1 cellular context compared by ENCODE assay signal in the genomic region with DNA sequence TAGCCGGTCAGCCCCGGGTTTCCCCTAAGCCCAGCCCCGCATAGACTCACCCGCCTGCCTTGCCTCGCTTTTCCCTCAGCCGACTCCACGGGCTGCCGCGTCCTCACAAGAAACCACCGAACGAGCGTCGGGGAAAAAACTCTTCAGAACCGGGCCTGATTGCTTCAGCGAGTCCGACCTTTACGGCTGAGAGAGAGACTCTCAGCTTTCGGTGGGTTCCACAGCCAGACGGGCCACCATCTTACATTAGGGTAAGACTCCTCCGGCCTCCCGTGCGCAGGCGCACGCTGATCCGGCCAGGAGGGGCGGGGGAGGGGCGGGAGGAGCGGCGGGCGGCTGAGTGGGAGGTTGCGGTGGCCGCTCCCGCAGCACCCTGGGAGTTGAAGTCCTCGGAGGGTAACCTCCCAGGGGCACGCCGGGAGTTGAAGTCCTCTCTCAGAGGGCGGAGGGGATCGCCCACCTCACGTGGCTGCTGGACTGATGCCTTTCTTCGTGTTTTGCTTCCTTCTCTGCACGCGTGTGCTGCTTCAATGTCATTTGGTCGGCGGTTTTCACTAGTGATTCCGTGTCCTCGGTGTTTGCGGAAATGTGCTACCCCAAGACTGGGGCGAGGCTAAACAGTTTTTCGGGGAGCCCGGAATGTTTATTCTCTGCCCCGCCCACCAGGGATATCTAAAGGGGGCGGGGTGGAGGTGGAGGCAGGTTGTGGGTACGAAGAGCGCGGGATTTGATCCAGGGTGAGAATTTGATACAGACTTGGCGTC.
A peak's percentile ranks its signal among the peaks of the same experiment; 100 is the strongest.
TF ChIP-seq lines count a peak whose summit lies in the region.

A gene with protein sequence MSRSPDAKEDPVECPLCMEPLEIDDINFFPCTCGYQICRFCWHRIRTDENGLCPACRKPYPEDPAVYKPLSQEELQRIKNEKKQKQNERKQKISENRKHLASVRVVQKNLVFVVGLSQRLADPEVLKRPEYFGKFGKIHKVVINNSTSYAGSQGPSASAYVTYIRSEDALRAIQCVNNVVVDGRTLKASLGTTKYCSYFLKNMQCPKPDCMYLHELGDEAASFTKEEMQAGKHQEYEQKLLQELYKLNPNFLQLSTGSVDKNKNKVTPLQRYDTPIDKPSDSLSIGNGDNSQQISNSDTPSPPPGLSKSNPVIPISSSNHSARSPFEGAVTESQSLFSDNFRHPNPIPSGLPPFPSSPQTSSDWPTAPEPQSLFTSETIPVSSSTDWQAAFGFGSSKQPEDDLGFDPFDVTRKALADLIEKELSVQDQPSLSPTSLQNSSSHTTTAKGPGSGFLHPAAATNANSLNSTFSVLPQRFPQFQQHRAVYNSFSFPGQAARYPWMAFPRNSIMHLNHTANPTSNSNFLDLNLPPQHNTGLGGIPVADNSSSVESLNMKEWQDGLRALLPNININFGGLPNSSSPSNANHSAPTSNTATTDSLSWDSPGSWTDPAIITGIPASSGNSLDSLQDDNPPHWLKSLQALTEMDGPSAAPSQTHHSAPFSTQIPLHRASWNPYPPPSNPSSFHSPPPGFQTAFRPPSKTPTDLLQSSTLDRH (minus strand): TSS at position 264 of the 764 bp plus-strand sequence. CDS start 71,771 bp downstream, outside the sequence.

TF ChIP-seq in PFSK-1, 5 proteins besides CTCF, POLR2A, EP300 and RAD21 (continued from another document):
- TF ChIP-seq, protein P1, sequence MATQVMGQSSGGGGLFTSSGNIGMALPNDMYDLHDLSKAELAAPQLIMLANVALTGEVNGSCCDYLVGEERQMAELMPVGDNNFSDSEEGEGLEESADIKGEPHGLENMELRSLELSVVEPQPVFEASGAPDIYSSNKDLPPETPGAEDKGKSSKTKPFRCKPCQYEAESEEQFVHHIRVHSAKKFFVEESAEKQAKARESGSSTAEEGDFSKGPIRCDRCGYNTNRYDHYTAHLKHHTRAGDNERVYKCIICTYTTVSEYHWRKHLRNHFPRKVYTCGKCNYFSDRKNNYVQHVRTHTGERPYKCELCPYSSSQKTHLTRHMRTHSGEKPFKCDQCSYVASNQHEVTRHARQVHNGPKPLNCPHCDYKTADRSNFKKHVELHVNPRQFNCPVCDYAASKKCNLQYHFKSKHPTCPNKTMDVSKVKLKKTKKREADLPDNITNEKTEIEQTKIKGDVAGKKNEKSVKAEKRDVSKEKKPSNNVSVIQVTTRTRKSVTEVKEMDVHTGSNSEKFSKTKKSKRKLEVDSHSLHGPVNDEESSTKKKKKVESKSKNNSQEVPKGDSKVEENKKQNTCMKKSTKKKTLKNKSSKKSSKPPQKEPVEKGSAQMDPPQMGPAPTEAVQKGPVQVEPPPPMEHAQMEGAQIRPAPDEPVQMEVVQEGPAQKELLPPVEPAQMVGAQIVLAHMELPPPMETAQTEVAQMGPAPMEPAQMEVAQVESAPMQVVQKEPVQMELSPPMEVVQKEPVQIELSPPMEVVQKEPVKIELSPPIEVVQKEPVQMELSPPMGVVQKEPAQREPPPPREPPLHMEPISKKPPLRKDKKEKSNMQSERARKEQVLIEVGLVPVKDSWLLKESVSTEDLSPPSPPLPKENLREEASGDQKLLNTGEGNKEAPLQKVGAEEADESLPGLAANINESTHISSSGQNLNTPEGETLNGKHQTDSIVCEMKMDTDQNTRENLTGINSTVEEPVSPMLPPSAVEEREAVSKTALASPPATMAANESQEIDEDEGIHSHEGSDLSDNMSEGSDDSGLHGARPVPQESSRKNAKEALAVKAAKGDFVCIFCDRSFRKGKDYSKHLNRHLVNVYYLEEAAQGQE (IDR thresholded peaks at IDR 0.05; ENCODE audit: insufficient read depth in 1 of 2, low read depth in 2 of 2, low read length in 2 of 2): peak in 1 of 2 experiments; percentile 35; a peak in 1 of 4 replicates
- TF ChIP-seq FOXP2 (optimal IDR thresholded peaks at IDR 0.05; ENCODE audit: borderline replicate concordance, extremely low read depth, extremely low read length, insufficient read depth): peak; percentile 27
